Comparison of ENCODE assay signal across 14 cellular contexts in genomic region chr12:6392499-6392898, GRCh38. TPM values are rescaled to one million over a fixed set of nuclear protein-coding genes. Genes with fewer than 3 reads are reported as not detected.
DNase-seq lines count a peak whose midpoint lies in the region; ATAC-seq and TF ChIP-seq lines count a peak whose summit lies in the region.
"Had no signal": no experiment of that assay in that cellular context is flagged by ENCODE, and none has a peak within 500 bp of the region (broad histone marks: within the 10 kb centered on the region; RNA-seq: fewer than 3 reads in every experiment).

No MANE protein-coding gene starts in this region.

- H3F3A ChIP-seq in PC-3 (ENCODE audit: low read length, unreplicated experiment): no peaks in the 10 kb centered on the region

- H3K27ac ChIP-seq in PC-3 (ENCODE audit: low read length) (no peak overlapping the region), heart left ventricle (peak overlapping the region in 10 of 12 donors; percentile 39 to 80 (median 61)), prostate gland (peak overlapping the region; percentile 63 to 74), substantia nigra (ENCODE audit: low read depth, low read length, poor library complexity, severe bottlenecking) (no peak overlapping the region)

- H3K4me1 ChIP-seq in PC-3 (ENCODE audit: insufficient read depth, low read length) (no peaks in the 10 kb centered on the region), heart left ventricle (peaks cover 0 to 52% (median 10%) of the 10 kb centered on the region in 12 donors), prostate gland (replicated peaks) (no peaks in the 10 kb centered on the region)

- POLR2A ChIA-PET in PC-3 (lab: Charles Lee; ENCODE audit: unreplicated experiment): interaction anchor here (0.6 kb wide), 1 partner anchor 65 kb away, joined by 4 read pairs; no protein-coding TSS in a partner anchor
- POLR2A ChIA-PET in GM10248 (lab: Yijun Ruan, JAX): no interaction called here

- CTCF ChIA-PET in PC-3 (lab: Charles Lee): no interaction called here
- CTCF ChIA-PET in GM10248 (lab: Yijun Ruan, JAX): no interaction called here

- no peaks in the 10 kb centered on the region for H4K20me1 ChIP-seq in PC-3 (ENCODE audit: low read length)

- no peaks in the 10 kb centered on the region for H3K9me3 Mint-ChIP-seq in stimulated activated naive B cell treated with anti-CD40 and anti-IgM and Interleukin-4, amounts not matched to agents 10 μg/mL and 1 μg/mL and 100 μg/mL, for 72 hours

- H3K9me3 ChIP-seq in PC-3 (ENCODE audit: low read length) (no peaks in the 10 kb centered on the region), heart left ventricle (no peaks in the 10 kb centered on the region), prostate gland (no peaks in the 10 kb centered on the region)

- TF ChIP-seq CTCF in PC-3 (conservative IDR thresholded peaks at IDR 0.05; ENCODE audit: low read depth, low read length) (no peak), heart left ventricle (IDR thresholded peaks at IDR 0.05) (no peak), prostate gland (IDR thresholded peaks at IDR 0.05) (no peak), GM10248 (IDR thresholded peaks at IDR 0.05; ENCODE audit: control extremely low read depth, extremely low read depth, low read depth, missing control alignments) (no peak)

- H3K36me3 Mint-ChIP-seq in stimulated activated naive B cell treated with anti-CD40 and anti-IgM and Interleukin-4, amounts not matched to agents 10 μg/mL and 1 μg/mL and 100 μg/mL, for 72 hours: no peaks in the 10 kb centered on the region
- H3K36me3 Mint-ChIP-seq: CD4-positive, alpha-beta memory T cell had no signal

- H3K4me3 ChIP-seq in PC-3 (ENCODE audit: low read length): no peak overlapping the region
- H3K4me3 ChIP-seq in heart left ventricle: no peak overlapping the region
- H3K4me3 ChIP-seq in prostate gland: no peak overlapping the region

- peaks cover 8% of the 10 kb centered on the region for H3K79me2 ChIP-seq in PC-3 (ENCODE audit: low read length)

- no peaks in the 10 kb centered on the region for H3K4me1 Mint-ChIP-seq in stimulated activated naive B cell treated with anti-CD40 and anti-IgM and Interleukin-4, amounts not matched to agents 10 μg/mL and 1 μg/mL and 100 μg/mL, for 72 hours
- H3K4me1 Mint-ChIP-seq: CD4-positive, alpha-beta memory T cell had no signal

- ATAC-seq in PC-3 (peak; percentile 44; the same call in 1 of the 2 replicates), heart left ventricle (peak; percentile 49 to 86 (median 68))
- no peak for ATAC-seq in stimulated activated naive B cell treated with anti-CD40 and anti-IgM and Interleukin-4, amounts not matched to agents 10 μg/mL and 1 μg/mL and 100 μg/mL, for 72 hours (replicated peaks)
- ATAC-seq: activated CD8-positive, alpha-beta T cell treated with anti-CD3 and anti-CD28 coated beads, Interleukin-2, amount 10 ng/mL, durations not matched to agents 7 days and 5 days had no signal

- H2AFZ ChIP-seq in PC-3 (ENCODE audit: low read length): no peak overlapping the region

- no peak overlapping the region for H3K4me2 ChIP-seq in PC-3 (ENCODE audit: low read length)

- no peak overlapping the region for H3K4me3 Mint-ChIP-seq in stimulated activated naive B cell treated with anti-CD40 and anti-IgM and Interleukin-4, amounts not matched to agents 10 μg/mL and 1 μg/mL and 100 μg/mL, for 72 hours
- H3K4me3 Mint-ChIP-seq: activated CD8-positive, alpha-beta T cell treated with anti-CD3 and anti-CD28 coated beads, Interleukin-2, amount 10 ng/mL, durations not matched to agents 7 days and 5 days; CD4-positive, alpha-beta memory T cell had no signal

- no peak for TF ChIP-seq POLR2A in heart left ventricle (IDR thresholded peaks at IDR 0.05)
- TF ChIP-seq POLR2A in prostate gland (IDR thresholded peaks at IDR 0.05): peak; percentile 61

- DNase-seq in DMS153 treated with DMSO at 0.1 percent for 48 hours (lab: John Stamatoyannopoulos, UW; ENCODE audit: unreplicated experiment) (peak; percentile 21), PC-3 (no peak), heart left ventricle (peak in 2 of 5 donors; percentile 58 to 72), prostate gland (ENCODE audit: low spot score) (peak; percentile 81), substantia nigra (lab: John Stamatoyannopoulos, UW) (no peak), GM10248 (ENCODE audit: extremely low spot score) (no peak)
- DNase-seq in stimulated activated naive B cell treated with anti-CD40 and anti-IgM and Interleukin-4, amounts not matched to agents 10 μg/mL and 1 μg/mL and 100 μg/mL, for 72 hours: no peak
- no peak for DNase-seq in stimulated activated naive CD4-positive, alpha-beta T cell (lab: John Stamatoyannopoulos, UW)
- DNase-seq: activated CD8-positive, alpha-beta T cell treated with anti-CD3 and anti-CD28 coated beads, Interleukin-2, amount 10 ng/mL, durations not matched to agents 7 days and 5 days; activated naive CD4-positive, alpha-beta T cell treated with anti-CD3 and anti-CD28 coated beads, Interleukin-2, amount 50 U/mL, for 16 hours; CD4-positive, alpha-beta memory T cell; NCI-H526 treated with DMSO at 0.1 percent for 48 hours; trophoblast cell had no signal

- peaks cover 18 to 19% of the 10 kb centered on the region in 2 donors for H3K27me3 Mint-ChIP-seq in stimulated activated naive B cell treated with anti-CD40 and anti-IgM and Interleukin-4, amounts not matched to agents 10 μg/mL and 1 μg/mL and 100 μg/mL, for 72 hours

- 8 to 12% (median 11%) methylated on average over 6 of the region's 6 CpGs for WGBS in heart left ventricle, 4 donors
- WGBS in prostate gland: 2% methylated on average over 6 of the region's 6 CpGs

- H3K9me2 ChIP-seq in PC-3 (replicated peaks; ENCODE audit: low read length): no peaks in the 10 kb centered on the region

- H3K27ac Mint-ChIP-seq in stimulated activated naive B cell treated with anti-CD40 and anti-IgM and Interleukin-4, amounts not matched to agents 10 μg/mL and 1 μg/mL and 100 μg/mL, for 72 hours: no peak overlapping the region
- H3K27ac Mint-ChIP-seq: activated CD8-positive, alpha-beta T cell treated with anti-CD3 and anti-CD28 coated beads, Interleukin-2, amount 10 ng/mL, durations not matched to agents 7 days and 5 days; CD4-positive, alpha-beta memory T cell had no signal

- H3K9ac ChIP-seq in PC-3 (ENCODE audit: low read length): no peak overlapping the region

- BruUV-seq in PC-3 (replicated peaks; lab: Mats Ljungman, UMichigan): no TSS peak

- H3K36me3 ChIP-seq in PC-3 (ENCODE audit: low read depth, low read length) (peaks cover 17% of the 10 kb centered on the region), heart left ventricle (peaks cover 0 to 47% (median 39%) of the 10 kb centered on the region in 9 donors), prostate gland (no peaks in the 10 kb centered on the region)

- intact Hi-C loops in PC-3 (cut with micrococcal nuclease) (no loop called here), heart left ventricle (cut with DNase I) (no loop called here), prostate gland (cut with DNase I) (no loop called here)

- H3K27me3 ChIP-seq in PC-3 (ENCODE audit: low read length): no peaks in the 10 kb centered on the region
- no peaks in the 10 kb centered on the region for H3K27me3 ChIP-seq in heart left ventricle
- H3K27me3 ChIP-seq in prostate gland (replicated peaks; ENCODE audit: insufficient read depth): no peaks in the 10 kb centered on the region

RNA-seq across cellular contexts. Expression of gene LTBR, which starts 8.5 kb away (rescaled TPM):
- total RNA-seq in PC-3 (2014; rRNA removed): 160 and 163 TPM in 2 replicates
- 10 to 100 TPM; 16.0 to 83.4 (median 26.2) TPM for total RNA-seq in heart left ventricle
- polyA plus RNA-seq in heart left ventricle: 10 to 100 TPM; 22.8 to 41.8 TPM
- 100 to 1,000 TPM; 186 to 264 TPM for total RNA-seq in prostate gland
- polyA plus RNA-seq: CD4-positive, alpha-beta memory T cell had no signal

RNA-seq across cellular contexts. Expression of gene SCNN1A, which starts 17.1 kb away (rescaled TPM):
- 2.3 and 2.9 TPM in 2 replicates for total RNA-seq in PC-3 (2014; rRNA removed)
- total RNA-seq in heart left ventricle: 1 to 10 TPM in 1 of 9 donors, under 1 TPM in 4, not detected in 4; 0.35 to 3.9 (median 0.55) TPM
- polyA plus RNA-seq in heart left ventricle: under 1 TPM; 0.11 to 0.15 TPM
- 100 to 1,000 TPM; 128 to 211 TPM for total RNA-seq in prostate gland

RNA-seq across cellular contexts. Expression of gene TNFRSF1A, which starts 50.6 kb away (rescaled TPM):
- 95.1 and 97.4 TPM in 2 replicates for total RNA-seq in PC-3 (2014; rRNA removed)
- total RNA-seq in heart left ventricle: 100 to 1,000 TPM in 2 of 9 donors, 10 to 100 TPM in 7; 37.2 to 141 (median 54.2) TPM
- 10 to 100 TPM; 23.7 to 91.8 TPM for polyA plus RNA-seq in heart left ventricle
- 100 to 1,000 TPM in 1 of 2 donors, 10 to 100 TPM in 1; 91.1 to 168 TPM for total RNA-seq in prostate gland

RNA-seq across cellular contexts. Expression of gene CD27, which starts 52.3 kb away (rescaled TPM):
- total RNA-seq in PC-3 (2014; rRNA removed) (not detected in 2 replicates), heart left ventricle (1 to 10 TPM in 1 of 9 donors, under 1 TPM in 3, not detected in 5; 0.27 to 5.3 (median 0.42) TPM), prostate gland (1 to 10 TPM; 1.5 to 2.5 TPM)
- polyA plus RNA-seq in heart left ventricle: under 1 TPM in 1 of 2 donors, not detected in 1; 0.19 TPM
- total RNA-seq: pulmonary artery endothelial cell had no signal

RNA-seq across cellular contexts. Expression of gene TAPBPL, which starts 59.3 kb away (rescaled TPM):
- total RNA-seq in PC-3 (2014; rRNA removed): 0.47 and 1.8 TPM in 2 replicates
- total RNA-seq in heart left ventricle: 10 to 100 TPM in 8 of 9 donors, 1 to 10 TPM in 1; 6.9 to 55.6 (median 14.1) TPM
- polyA plus RNA-seq in heart left ventricle: 10 to 100 TPM in 1 of 2 donors, 1 to 10 TPM in 1; 5.4 to 10.2 TPM
- 10 to 100 TPM; 31.6 to 39.9 TPM for total RNA-seq in prostate gland

Comparison
In these comparisons a context has a peak if more than half of its experiments do, and no peak if none do; other contexts are left out.
1. DNase-seq: peak in DMS153 treated with DMSO at 0.1 percent for 48 hours (single experiment) and prostate gland (single experiment); none in PC-3 (single experiment), substantia nigra (0 of 49), GM10248 (single experiment), stimulated activated naive B cell treated with anti-CD40 and anti-IgM and Interleukin-4, amounts not matched to agents 10 μg/mL and 1 μg/mL and 100 μg/mL, for 72 hours (single experiment) and stimulated activated naive CD4-positive, alpha-beta T cell (0 of 6).
2. ATAC-seq: peak in PC-3 (single experiment) and heart left ventricle (4 of 4); none in stimulated activated naive B cell treated with anti-CD40 and anti-IgM and Interleukin-4, amounts not matched to agents 10 μg/mL and 1 μg/mL and 100 μg/mL, for 72 hours (0 of 2).
3. H3K27ac ChIP-seq: peak in heart left ventricle (10 of 12) and prostate gland (2 of 2); none in PC-3 (single experiment) and substantia nigra (single experiment).
4. RNA of gene SCNN1A, which starts 17.1 kb away (total RNA-seq): 128 to 211 TPM in prostate gland; 2.3 to 2.9 TPM in PC-3 and 0.35 to 3.9 TPM in heart left ventricle; every median in the first group is over 10 times any median in the second.